ENCODE assay signal across 16 cellular contexts in the genomic region with DNA sequence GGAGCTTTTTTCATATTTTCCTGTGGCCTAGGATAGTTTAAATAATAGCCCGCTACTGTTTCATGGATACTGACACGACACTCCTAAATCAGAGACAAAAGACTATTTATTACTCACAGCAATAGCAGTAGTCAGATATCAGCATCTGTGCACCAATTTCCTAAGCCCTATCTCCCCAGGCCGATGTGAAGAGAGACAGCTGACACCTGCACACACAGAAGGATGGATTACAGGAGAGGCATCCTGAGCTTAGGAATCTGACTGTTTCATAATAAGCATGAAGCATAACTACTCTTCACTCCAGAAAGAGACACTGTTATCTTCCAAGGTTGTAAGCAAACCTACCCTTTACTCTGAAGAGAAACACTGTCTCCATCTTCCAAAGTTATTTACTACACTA.
A peak's percentile ranks its signal among the peaks of the same experiment; 100 is the strongest.
DNase-seq lines count a peak whose midpoint lies in the region; ATAC-seq, FAIRE-seq and TF ChIP-seq lines count a peak whose summit lies in the region.
"Had no signal": no experiment of that assay in that cellular context is flagged by ENCODE, and none has a peak within 500 bp of the region (broad histone marks: within the 10 kb centered on the region; RNA-seq: fewer than 3 reads in every experiment).

No MANE protein-coding gene starts in this region.

- no peaks in the 10 kb centered on the region for H4K20me1 ChIP-seq in GM23338 (replicated peaks; ENCODE audit: insufficient read depth)

- 0 out of 2 replicates have a peak, but pooled peaks cover 5% of the 10 kb centered on the region for H3K9me3 Mint-ChIP-seq in WTC11
- H3K9me3 Mint-ChIP-seq in activated naive CD8-positive, alpha-beta T cell treated with anti-CD3 and anti-CD28 coated beads, Interleukin-2, amount 50 U/mL, for 24 hours, result peaks cover under 1% of the 10 kb centered on the region
- H3K9me3 Mint-ChIP-seq in GM23338, result no peaks in the 10 kb centered on the region
- H3K9me3 Mint-ChIP-seq: CD4-positive, alpha-beta T cell had no signal

- 0 out of 2 replicates have a peak, but pooled peaks cover 4% of the 10 kb centered on the region for H3K9me2 ChIP-seq in GM23338 (ENCODE audit: insufficient read depth)

- no peaks in the 10 kb centered on the region for H3K79me2 ChIP-seq in GM23338 (replicated peaks; ENCODE audit: insufficient read depth)

- no peaks in the 10 kb centered on the region for H3K27me3 ChIP-seq in GM23338 (ENCODE audit: insufficient read depth)

- peaks cover 17% of the 10 kb centered on the region for H3K4me1 ChIP-seq in GM23338 (ENCODE audit: insufficient read depth)

- H3K27ac Mint-ChIP-seq in WTC11 (no peak overlapping the region), GM23338 (no peak overlapping the region)
- no peak overlapping the region for H3K27ac Mint-ChIP-seq in activated naive CD8-positive, alpha-beta T cell treated with anti-CD3 and anti-CD28 coated beads, Interleukin-2, amount 50 U/mL, for 24 hours
- H3K27ac Mint-ChIP-seq: CD4-positive, alpha-beta T cell had no signal

- TF ChIP-seq CTCF in WTC11 (IDR thresholded peaks at IDR 0.05) (no peak), GM23338 (conservative IDR thresholded peaks at IDR 0.05; ENCODE audit: low read depth in 2 of 2) (no peak)

- H3K4me2 ChIP-seq in GM23338, result no peak overlapping the region

- DNase-seq in GM12891 (ENCODE audit: insufficient read length, low spot score) (no peak), NCI-H524 treated with DMSO at 0.1 percent for 48 hours (lab: John Stamatoyannopoulos, UW) (peak; percentile 7), WTC11 (ENCODE audit: low spot score) (no peak), GM23338 (ENCODE audit: low spot score) (no peak)
- DNase-seq in activated naive CD8-positive, alpha-beta T cell treated with anti-CD3 and anti-CD28 coated beads, Interleukin-2, amount 50 U/mL, for 24 hours, result no peak
- DNase-seq: AML-193; Caco-2; CD4-positive, alpha-beta T cell; GM23248; HCEC 1CT; KG1 had no signal

- no peak for TF ChIP-seq POLR2A in GM12891 (IDR thresholded peaks at IDR 0.05; ENCODE audit: low read depth, low read length)

- POLR2A ChIA-PET in WTC11 (lab: Charles Lee), result interaction anchor here (0.5 kb wide), 1 partner anchor 577 kb away, joined by 6 read pairs; no protein-coding TSS in a partner anchor

- H3K36me3 ChIP-seq in GM23338 (ENCODE audit: insufficient read depth), result no peaks in the 10 kb centered on the region

- H2AFZ ChIP-seq in GM23338, result no peak overlapping the region
- H2AFZ ChIP-seq: GM23248 had no signal

- peaks cover 29% of the 10 kb centered on the region for H3K4me1 Mint-ChIP-seq in WTC11
- peaks cover 3% of the 10 kb centered on the region for H3K4me1 Mint-ChIP-seq in activated naive CD8-positive, alpha-beta T cell treated with anti-CD3 and anti-CD28 coated beads, Interleukin-2, amount 50 U/mL, for 24 hours
- H3K4me1 Mint-ChIP-seq in GM23338, result peaks cover 12% of the 10 kb centered on the region

- H3K4me3 Mint-ChIP-seq in WTC11, result no peak overlapping the region
- H3K4me3 Mint-ChIP-seq in activated naive CD8-positive, alpha-beta T cell treated with anti-CD3 and anti-CD28 coated beads, Interleukin-2, amount 50 U/mL, for 24 hours, result no peak overlapping the region
- H3K4me3 Mint-ChIP-seq in GM23338, result no peak overlapping the region
- H3K4me3 Mint-ChIP-seq: CD4-positive, alpha-beta T cell had no signal

- ATAC-seq in WTC11 (no peak), GM18502 (IDR thresholded peaks at IDR 0.05; ENCODE audit: poor library complexity, unreplicated experiment) (no peak), GM23338 (no peak)
- no peak for ATAC-seq in activated naive CD8-positive, alpha-beta T cell treated with anti-CD3 and anti-CD28 coated beads, Interleukin-2, amount 50 U/mL, for 24 hours

- H3K4me3 ChIP-seq in GM23338, result no peak overlapping the region
- H3K4me3 ChIP-seq: GM23248 had no signal

- no peak overlapping the region for H3K27ac ChIP-seq in GM23338 (ENCODE audit: low read depth)
- H3K27ac ChIP-seq: C4-2B, GM23248 had no signal

- peak; percentile 56 for FAIRE-seq in GM12891 (lab: Jason Lieb, UNC)
- FAIRE-seq: D721Med, H54, HTR-8/SVneo had no signal

- CTCF ChIA-PET in WTC11 (lab: Charles Lee), result interaction anchor here (0.6 to 2.5 kb wide), 3 partner anchors 97 to 394 kb away, joined by 3 to 5 read pairs (median 3); no protein-coding TSS in a partner anchor

- H3F3A ChIP-seq in GM23338 (replicated peaks; ENCODE audit: low read depth), result no peaks in the 10 kb centered on the region; the same call in 1 of the 2 replicates

- H3K36me3 Mint-ChIP-seq in WTC11, result no peaks in the 10 kb centered on the region
- peaks cover under 1% of the 10 kb centered on the region for H3K36me3 Mint-ChIP-seq in activated naive CD8-positive, alpha-beta T cell treated with anti-CD3 and anti-CD28 coated beads, Interleukin-2, amount 50 U/mL, for 24 hours (ENCODE audit: low read depth)
- no peaks in the 10 kb centered on the region for H3K36me3 Mint-ChIP-seq in GM23338 (ENCODE audit: low read depth)

- H3K27me3 Mint-ChIP-seq in WTC11 (ENCODE audit: low read depth) (peaks cover 19% of the 10 kb centered on the region), GM23338 (ENCODE audit: insufficient read depth, low read depth, poor library complexity) (peaks cover 9% of the 10 kb centered on the region)
- H3K27me3 Mint-ChIP-seq in activated naive CD8-positive, alpha-beta T cell treated with anti-CD3 and anti-CD28 coated beads, Interleukin-2, amount 50 U/mL, for 24 hours, result no peaks in the 10 kb centered on the region
- H3K27me3 Mint-ChIP-seq: CD4-positive, alpha-beta T cell had no signal

TF ChIP-seq in GM12891, 5 proteins besides CTCF, POLR2A, EP300 and RAD21:
- TF ChIP-seq PAX5 (IDR thresholded peaks at IDR 0.05; ENCODE audit: insufficient read depth, low read length, severe bottlenecking) (no peak), POU2F2 (IDR thresholded peaks at IDR 0.05; ENCODE audit: low read depth, low read length) (no peak), TAF1 (IDR thresholded peaks at IDR 0.05; ENCODE audit: low read depth, low read length) (no peak), SPI1 (IDR thresholded peaks at IDR 0.05; ENCODE audit: low read depth, low read length) (no peak), POLR2AphosphoS5 (IDR thresholded peaks at IDR 0.05; ENCODE audit: low read depth, low read length) (no peak)

TF ChIP-seq in WTC11, 78 proteins besides CTCF, POLR2A, EP300 and RAD21:
- TF ChIP-seq FOXP1 (CRISPR knock-in tag; IDR thresholded peaks at IDR 0.05; ENCODE audit: borderline replicate concordance) (no peak), ZNF317 (CRISPR knock-in tag; IDR thresholded peaks at IDR 0.05; ENCODE audit: borderline replicate concordance, low read depth) (peak; percentile 88)

TF ChIP-seq in GM23338, 12 proteins besides CTCF, POLR2A, EP300 and RAD21:
- TF ChIP-seq, protein P1, sequence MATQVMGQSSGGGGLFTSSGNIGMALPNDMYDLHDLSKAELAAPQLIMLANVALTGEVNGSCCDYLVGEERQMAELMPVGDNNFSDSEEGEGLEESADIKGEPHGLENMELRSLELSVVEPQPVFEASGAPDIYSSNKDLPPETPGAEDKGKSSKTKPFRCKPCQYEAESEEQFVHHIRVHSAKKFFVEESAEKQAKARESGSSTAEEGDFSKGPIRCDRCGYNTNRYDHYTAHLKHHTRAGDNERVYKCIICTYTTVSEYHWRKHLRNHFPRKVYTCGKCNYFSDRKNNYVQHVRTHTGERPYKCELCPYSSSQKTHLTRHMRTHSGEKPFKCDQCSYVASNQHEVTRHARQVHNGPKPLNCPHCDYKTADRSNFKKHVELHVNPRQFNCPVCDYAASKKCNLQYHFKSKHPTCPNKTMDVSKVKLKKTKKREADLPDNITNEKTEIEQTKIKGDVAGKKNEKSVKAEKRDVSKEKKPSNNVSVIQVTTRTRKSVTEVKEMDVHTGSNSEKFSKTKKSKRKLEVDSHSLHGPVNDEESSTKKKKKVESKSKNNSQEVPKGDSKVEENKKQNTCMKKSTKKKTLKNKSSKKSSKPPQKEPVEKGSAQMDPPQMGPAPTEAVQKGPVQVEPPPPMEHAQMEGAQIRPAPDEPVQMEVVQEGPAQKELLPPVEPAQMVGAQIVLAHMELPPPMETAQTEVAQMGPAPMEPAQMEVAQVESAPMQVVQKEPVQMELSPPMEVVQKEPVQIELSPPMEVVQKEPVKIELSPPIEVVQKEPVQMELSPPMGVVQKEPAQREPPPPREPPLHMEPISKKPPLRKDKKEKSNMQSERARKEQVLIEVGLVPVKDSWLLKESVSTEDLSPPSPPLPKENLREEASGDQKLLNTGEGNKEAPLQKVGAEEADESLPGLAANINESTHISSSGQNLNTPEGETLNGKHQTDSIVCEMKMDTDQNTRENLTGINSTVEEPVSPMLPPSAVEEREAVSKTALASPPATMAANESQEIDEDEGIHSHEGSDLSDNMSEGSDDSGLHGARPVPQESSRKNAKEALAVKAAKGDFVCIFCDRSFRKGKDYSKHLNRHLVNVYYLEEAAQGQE (IDR thresholded peaks at IDR 0.05; ENCODE audit: unreplicated experiment), result no peak
